19 cellular contexts compared by ENCODE assay signal in genomic region chr5:172954277-172954676, GRCh38. TPM values are rescaled to one million over a fixed set of nuclear protein-coding genes. Genes with fewer than 3 reads are reported as not detected.
A peak's percentile ranks its signal among the peaks of the same experiment; 100 is the strongest.
DNase-seq lines count a peak whose midpoint lies in the region; ATAC-seq, FAIRE-seq and TF ChIP-seq lines count a peak whose summit lies in the region.
"Had no signal": no experiment of that assay in that cellular context is flagged by ENCODE, and none has a peak within 500 bp of the region (broad histone marks: within the 10 kb centered on the region; RNA-seq: fewer than 3 reads in every experiment).

No MANE protein-coding gene starts in this region.

- 67 to 73% (median 70%) methylated on average over 12 of the region's 12 CpGs for WGBS in spleen, 5 donors

- dilution Hi-C loops in keratinocyte (cut with MboI; ENCODE audit: extremely low pct_ligation_motif_present, low sequenced_read_pairs), result no loop called here

- no peak for TF ChIP-seq POLR2A in spleen (IDR thresholded peaks at IDR 0.05)
- TF ChIP-seq POLR2A in H54 (IDR thresholded peaks at IDR 0.05; ENCODE audit: low read depth, low read length), result no peak
- TF ChIP-seq POLR2A in GM12891 (IDR thresholded peaks at IDR 0.05; ENCODE audit: low read depth, low read length), result no peak

- H3K9me1 ChIP-seq in keratinocyte (ENCODE audit: control insufficient read depth, extremely low read depth, insufficient read depth, low read length), result no peaks in the 10 kb centered on the region

- no peaks in the 10 kb centered on the region for H3K9me3 ChIP-seq in BLaER1 treated with 17β-estradiol and CSF1 and Interleukin-3, amounts not matched to agents 10 nM and 100 nM (replicated peaks in 1 of 11)
- H3K9me3 ChIP-seq in RWPE2 (ENCODE audit: severe bottlenecking), result no peaks in the 10 kb centered on the region
- H3K9me3 ChIP-seq in keratinocyte (ENCODE audit: control insufficient read depth, low read depth, low read length), result no peaks in the 10 kb centered on the region
- no peaks in the 10 kb centered on the region for H3K9me3 ChIP-seq in spleen
- H3K9me3 ChIP-seq: HAP-1, thyroid gland had no signal

- H3K4me1 ChIP-seq in BLaER1 treated with 17β-estradiol and CSF1 and Interleukin-3, amounts not matched to agents 10 nM and 100 nM, result peaks cover 66 to 88% (median 81%) of the 10 kb centered on the region in 10 experiments
- H3K4me1 ChIP-seq in RWPE2 (ENCODE audit: insufficient read depth, poor library complexity, severe bottlenecking), result peaks cover 27% of the 10 kb centered on the region
- H3K4me1 ChIP-seq in keratinocyte (ENCODE audit: control insufficient read depth, extremely low read depth, insufficient read depth, low read length), result peaks cover 33% of the 10 kb centered on the region
- peaks cover 0 to 32% (median 9%) of the 10 kb centered on the region in 6 donors for H3K4me1 ChIP-seq in spleen
- H3K4me1 ChIP-seq: HAP-1, thyroid gland had no signal

- peaks cover 0 to 24% (median 16%) of the 10 kb centered on the region in 11 experiments; a peak in 13 of 22 replicates for H3K36me3 ChIP-seq in BLaER1 treated with 17β-estradiol and CSF1 and Interleukin-3, amounts not matched to agents 10 nM and 100 nM
- H3K36me3 ChIP-seq in RWPE2 (ENCODE audit: low read depth) (peaks cover 25% of the 10 kb centered on the region), keratinocyte (ENCODE audit: control insufficient read depth in 2 of 2, extremely low read depth in 1 of 2, insufficient read depth in 2 of 2, low read length in 2 of 2) (peaks cover 0 to 3% of the 10 kb centered on the region in 2 experiments), spleen (peaks cover 0 to 28% (median 17%) of the 10 kb centered on the region in 6 donors)
- H3K36me3 ChIP-seq: HAP-1 had no signal

- peak overlapping the region; percentile 5 to 95 (median 80); a peak in 21 of 22 replicates for H3K4me2 ChIP-seq in BLaER1 treated with 17β-estradiol and CSF1 and Interleukin-3, amounts not matched to agents 10 nM and 100 nM
- H3K4me2 ChIP-seq in keratinocyte (ENCODE audit: control insufficient read depth, extremely low read depth, insufficient read depth, low read depth, low read length), result peak overlapping the region; percentile 34

- DNase-seq in RWPE2 (ENCODE audit: low spot score) (no peak), keratinocyte (ENCODE audit: low read depth, low spot score) (no peak), spleen (peak; percentile 9), COLO668 (lab: John Stamatoyannopoulos, UW; ENCODE audit: unreplicated experiment) (no peak), medulla oblongata (ENCODE audit: extremely low spot score) (no peak), H54 (ENCODE audit: insufficient read length, low spot score) (no peak), GM12891 (ENCODE audit: insufficient read length, low spot score) (no peak)
- DNase-seq: activated CD4-positive, alpha-beta T cell treated with anti-CD3 and anti-CD28 coated beads, Interleukin-2, amount 50 U/mL, for 4 hours; activated naive CD4-positive, alpha-beta T cell treated with Interleukin-2 at 50 U/mL for 16 hours; MV-4-11; NCI-H1930; posterior cingulate gyrus; T-cell; thyroid gland had no signal

- intact Hi-C loops in spleen (cut with DNase I; ENCODE audit: low total_unique reads), result no loop called here

- no peak for TF ChIP-seq CTCF in RWPE2 (IDR thresholded peaks at IDR 0.05; ENCODE audit: poor library complexity, severe bottlenecking)
- TF ChIP-seq CTCF in keratinocyte (optimal IDR thresholded peaks at IDR 0.05 in 1 of 3, IDR thresholded peaks at IDR 0.05 in 1 of 3, conservative IDR thresholded peaks at IDR 0.05 in 1 of 3; ENCODE audit: extremely low read depth in 1 of 3, insufficient read depth in 2 of 3, low read length in 3 of 3), result no peak
- TF ChIP-seq CTCF in spleen (IDR thresholded peaks at IDR 0.05 in 8 of 11, conservative IDR thresholded peaks at IDR 0.05 in 3 of 11), result no peak

- H4K20me1 ChIP-seq in BLaER1 treated with 17β-estradiol and CSF1 and Interleukin-3, amounts not matched to agents 10 nM and 100 nM, result no peaks in the 10 kb centered on the region
- no peaks in the 10 kb centered on the region for H4K20me1 ChIP-seq in keratinocyte (ENCODE audit: control insufficient read depth, extremely low read depth, insufficient read depth, low read length)

- H3K4me3 ChIP-seq in BLaER1 treated with 17β-estradiol and CSF1 and Interleukin-3, amounts not matched to agents 10 nM and 100 nM, result no peak overlapping the region
- H3K4me3 ChIP-seq in RWPE2 (ENCODE audit: severe bottlenecking) (no peak overlapping the region), keratinocyte (ENCODE audit: control insufficient read depth in 2 of 3, extremely low read depth in 1 of 3, insufficient read depth in 2 of 3, low read depth in 1 of 3, low read length in 3 of 3) (no peak overlapping the region), spleen (no peak overlapping the region)
- H3K4me3 ChIP-seq: HAP-1, thyroid gland had no signal

- no peak overlapping the region for H2AFZ ChIP-seq in keratinocyte (ENCODE audit: control insufficient read depth, low read length)

- FAIRE-seq in keratinocyte (lab: Jason Lieb, UNC) (no peak), H54 (lab: Jason Lieb, UNC) (no peak), GM12891 (lab: Jason Lieb, UNC) (no peak)
- FAIRE-seq: frontal cortex had no signal

- peak overlapping the region in 5 of 11 experiments; percentile 16 to 61 (median 55); a peak in 8 of 22 replicates for H3K9ac ChIP-seq in BLaER1 treated with 17β-estradiol and CSF1 and Interleukin-3, amounts not matched to agents 10 nM and 100 nM
- no peak overlapping the region for H3K9ac ChIP-seq in keratinocyte (ENCODE audit: control insufficient read depth, extremely low read depth, insufficient read depth, low read length)

- H3K27me3 ChIP-seq in BLaER1 treated with 17β-estradiol and CSF1 and Interleukin-3, amounts not matched to agents 10 nM and 100 nM, result no peaks in the 10 kb centered on the region
- H3K27me3 ChIP-seq in RWPE2 (ENCODE audit: insufficient read depth, poor library complexity, severe bottlenecking) (no peaks in the 10 kb centered on the region), keratinocyte (ENCODE audit: control insufficient read depth, extremely low read depth, insufficient read depth, low read length) (no peaks in the 10 kb centered on the region), spleen (replicated peaks in 1 of 7) (no peaks in the 10 kb centered on the region)
- H3K27me3 ChIP-seq: thyroid gland had no signal

- ATAC-seq in RWPE2 (ENCODE audit: low read depth), result no peak
- ATAC-seq: left lobe of liver, Right ventricle myocardium inferior, T-cell had no signal

- peak overlapping the region in 8 of 11 experiments; percentile 39 to 73 (median 60); a peak in 16 of 22 replicates for H3K27ac ChIP-seq in BLaER1 treated with 17β-estradiol and CSF1 and Interleukin-3, amounts not matched to agents 10 nM and 100 nM
- peak overlapping the region; percentile 74 for H3K27ac ChIP-seq in RWPE2 (ENCODE audit: poor library complexity, severe bottlenecking)
- H3K27ac ChIP-seq in keratinocyte (ENCODE audit: control insufficient read depth, insufficient read depth, low read length), result peak overlapping the region; percentile 60
- peak overlapping the region in 2 of 8 donors; percentile 42 for H3K27ac ChIP-seq in spleen
- H3K27ac ChIP-seq: thyroid gland had no signal

- no peaks in the 10 kb centered on the region for H3K79me2 ChIP-seq in keratinocyte (ENCODE audit: control insufficient read depth, insufficient read depth, low read length)

TF ChIP-seq in GM12891, 5 proteins besides CTCF, POLR2A, EP300 and RAD21:
- TF ChIP-seq SPI1 (IDR thresholded peaks at IDR 0.05; ENCODE audit: low read depth, low read length), result no peak
- TF ChIP-seq PAX5 (IDR thresholded peaks at IDR 0.05; ENCODE audit: insufficient read depth, low read length, severe bottlenecking), result no peak
- TF ChIP-seq POU2F2 (IDR thresholded peaks at IDR 0.05; ENCODE audit: low read depth, low read length), result no peak
- no peak for TF ChIP-seq POLR2AphosphoS5 (IDR thresholded peaks at IDR 0.05; ENCODE audit: low read depth, low read length)
- no peak for TF ChIP-seq TAF1 (IDR thresholded peaks at IDR 0.05; ENCODE audit: low read depth, low read length)
TF ChIP-seq in GM12891: peak in this region for 0.

RNA-seq across cellular contexts. Expression of gene RPL26L1, which starts 4.9 kb away (rescaled TPM):
- polyA plus RNA-seq in keratinocyte (89.8 to 111 TPM (median 102 TPM) in 3 replicates), spleen (10 to 100 TPM; 31.0 to 56.4 (median 46.4) TPM)
- polyA plus RNA-seq in keratinocyte (2011; ENCODE audit: low read depth), result 79.6 TPM
- 92.1 and 108 TPM in 2 replicates for polyA plus RNA-seq in keratinocyte (2011; cell fraction: cytosol; rRNA removed)
- polyA plus RNA-seq in keratinocyte (2011; cell fraction: nucleus; rRNA removed), result 40.1 and 47.0 TPM in 2 replicates
- 71.7 and 90.1 TPM in 2 replicates for polyA plus RNA-seq in keratinocyte (2012; ENCODE audit: low replicate concordance)
- polyA minus RNA-seq in keratinocyte, result 19.7 to 55.3 TPM (median 50.3 TPM) in 3 replicates
- 13.2 TPM for polyA minus RNA-seq in keratinocyte (2011; cell fraction: cytosol; rRNA and poly(A)+ RNA removed)
- polyA minus RNA-seq in keratinocyte (2011; cell fraction: nucleus; rRNA and poly(A)+ RNA removed), result 7.3 and 8.3 TPM in 2 replicates
- 10 to 100 TPM; 10.6 to 36.8 (median 16.9) TPM for total RNA-seq in spleen
- 64.5 TPM for polyA plus RNA-seq in GM12891 (2012; ENCODE audit: low read depth, missing spikeins)

RNA-seq across cellular contexts. Expression of gene ATP6V0E1, which starts 29.3 kb away (rescaled TPM):
- polyA plus RNA-seq in keratinocyte (269 to 609 TPM (median 533 TPM) in 3 replicates), spleen (100 to 1,000 TPM; 213 to 314 (median 298) TPM)
- polyA plus RNA-seq in keratinocyte (2011; ENCODE audit: low read depth), result 132 TPM
- 497 and 993 TPM in 2 replicates for polyA plus RNA-seq in keratinocyte (2011; cell fraction: cytosol; rRNA removed)
- 200 and 224 TPM in 2 replicates for polyA plus RNA-seq in keratinocyte (2011; cell fraction: nucleus; rRNA removed)
- polyA plus RNA-seq in keratinocyte (2012; ENCODE audit: low replicate concordance), result 295 and 529 TPM in 2 replicates
- polyA minus RNA-seq in keratinocyte, result 125 to 378 TPM (median 270 TPM) in 3 replicates
- polyA minus RNA-seq in keratinocyte (2011; cell fraction: cytosol; rRNA and poly(A)+ RNA removed), result 153 TPM
- 37.5 and 58.0 TPM in 2 replicates for polyA minus RNA-seq in keratinocyte (2011; cell fraction: nucleus; rRNA and poly(A)+ RNA removed)
- 100 to 1,000 TPM; 185 to 221 (median 208) TPM for total RNA-seq in spleen
- polyA plus RNA-seq in GM12891 (2012; ENCODE audit: low read depth, missing spikeins), result 228 TPM
